1 cellular context compared by ENCODE assay signal in the genomic region with DNA sequence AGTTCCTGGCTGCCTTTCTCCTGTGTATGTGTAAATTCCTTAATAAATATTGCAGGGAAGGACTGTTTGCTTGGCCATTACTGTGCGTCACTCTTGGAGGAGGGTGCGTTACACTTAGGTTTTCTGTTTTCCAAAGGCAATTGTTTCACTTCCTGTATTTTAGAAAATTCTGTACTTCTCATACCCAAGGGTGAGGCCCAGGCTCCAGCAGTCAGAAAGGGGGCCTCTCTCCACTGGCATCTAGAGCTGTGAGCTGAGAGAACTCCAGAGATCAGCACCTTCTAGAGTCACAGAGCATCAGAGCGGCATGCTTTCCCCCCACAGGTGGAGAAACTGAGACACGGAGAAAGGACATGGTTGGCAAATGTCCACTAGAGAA.
TF ChIP-seq lines count a peak whose summit lies in the region.

No MANE protein-coding gene starts in this region.

TF ChIP-seq in WTC11, 78 proteins besides CTCF, POLR2A, EP300 and RAD21 (continued from another document):
- no peak for TF ChIP-seq ZNF232 (CRISPR knock-in tag; IDR thresholded peaks at IDR 0.05)
- no peak for TF ChIP-seq RORB (CRISPR knock-in tag; IDR thresholded peaks at IDR 0.05)
- TF ChIP-seq, protein P1, sequence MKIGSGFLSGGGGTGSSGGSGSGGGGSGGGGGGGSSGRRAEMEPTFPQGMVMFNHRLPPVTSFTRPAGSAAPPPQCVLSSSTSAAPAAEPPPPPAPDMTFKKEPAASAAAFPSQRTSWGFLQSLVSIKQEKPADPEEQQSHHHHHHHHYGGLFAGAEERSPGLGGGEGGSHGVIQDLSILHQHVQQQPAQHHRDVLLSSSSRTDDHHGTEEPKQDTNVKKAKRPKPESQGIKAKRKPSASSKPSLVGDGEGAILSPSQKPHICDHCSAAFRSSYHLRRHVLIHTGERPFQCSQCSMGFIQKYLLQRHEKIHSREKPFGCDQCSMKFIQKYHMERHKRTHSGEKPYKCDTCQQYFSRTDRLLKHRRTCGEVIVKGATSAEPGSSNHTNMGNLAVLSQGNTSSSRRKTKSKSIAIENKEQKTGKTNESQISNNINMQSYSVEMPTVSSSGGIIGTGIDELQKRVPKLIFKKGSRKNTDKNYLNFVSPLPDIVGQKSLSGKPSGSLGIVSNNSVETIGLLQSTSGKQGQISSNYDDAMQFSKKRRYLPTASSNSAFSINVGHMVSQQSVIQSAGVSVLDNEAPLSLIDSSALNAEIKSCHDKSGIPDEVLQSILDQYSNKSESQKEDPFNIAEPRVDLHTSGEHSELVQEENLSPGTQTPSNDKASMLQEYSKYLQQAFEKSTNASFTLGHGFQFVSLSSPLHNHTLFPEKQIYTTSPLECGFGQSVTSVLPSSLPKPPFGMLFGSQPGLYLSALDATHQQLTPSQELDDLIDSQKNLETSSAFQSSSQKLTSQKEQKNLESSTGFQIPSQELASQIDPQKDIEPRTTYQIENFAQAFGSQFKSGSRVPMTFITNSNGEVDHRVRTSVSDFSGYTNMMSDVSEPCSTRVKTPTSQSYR (CRISPR knock-in tag; IDR thresholded peaks at IDR 0.05) = no peak
- no peak for TF ChIP-seq IRF2 (CRISPR knock-in tag; IDR thresholded peaks at IDR 0.05; ENCODE audit: borderline replicate concordance, low read depth)
- TF ChIP-seq, protein P2, sequence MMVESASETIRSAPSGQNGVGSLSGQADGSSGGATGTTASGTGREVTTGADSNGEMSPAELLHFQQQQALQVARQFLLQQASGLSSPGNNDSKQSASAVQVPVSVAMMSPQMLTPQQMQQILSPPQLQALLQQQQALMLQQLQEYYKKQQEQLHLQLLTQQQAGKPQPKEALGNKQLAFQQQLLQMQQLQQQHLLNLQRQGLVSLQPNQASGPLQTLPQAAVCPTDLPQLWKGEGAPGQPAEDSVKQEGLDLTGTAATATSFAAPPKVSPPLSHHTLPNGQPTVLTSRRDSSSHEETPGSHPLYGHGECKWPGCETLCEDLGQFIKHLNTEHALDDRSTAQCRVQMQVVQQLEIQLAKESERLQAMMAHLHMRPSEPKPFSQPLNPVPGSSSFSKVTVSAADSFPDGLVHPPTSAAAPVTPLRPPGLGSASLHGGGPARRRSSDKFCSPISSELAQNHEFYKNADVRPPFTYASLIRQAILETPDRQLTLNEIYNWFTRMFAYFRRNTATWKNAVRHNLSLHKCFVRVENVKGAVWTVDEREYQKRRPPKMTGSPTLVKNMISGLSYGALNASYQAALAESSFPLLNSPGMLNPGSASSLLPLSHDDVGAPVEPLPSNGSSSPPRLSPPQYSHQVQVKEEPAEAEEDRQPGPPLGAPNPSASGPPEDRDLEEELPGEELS (CRISPR knock-in tag; IDR thresholded peaks at IDR 0.05) = no peak
- no peak for TF ChIP-seq NFYB (CRISPR knock-in tag; conservative IDR thresholded peaks at IDR 0.05; ENCODE audit: low read depth)
- no peak for TF ChIP-seq GRHL2 (CRISPR knock-in tag; IDR thresholded peaks at IDR 0.05; ENCODE audit: insufficient replicate concordance, severe bottlenecking)
- TF ChIP-seq, protein P3, sequence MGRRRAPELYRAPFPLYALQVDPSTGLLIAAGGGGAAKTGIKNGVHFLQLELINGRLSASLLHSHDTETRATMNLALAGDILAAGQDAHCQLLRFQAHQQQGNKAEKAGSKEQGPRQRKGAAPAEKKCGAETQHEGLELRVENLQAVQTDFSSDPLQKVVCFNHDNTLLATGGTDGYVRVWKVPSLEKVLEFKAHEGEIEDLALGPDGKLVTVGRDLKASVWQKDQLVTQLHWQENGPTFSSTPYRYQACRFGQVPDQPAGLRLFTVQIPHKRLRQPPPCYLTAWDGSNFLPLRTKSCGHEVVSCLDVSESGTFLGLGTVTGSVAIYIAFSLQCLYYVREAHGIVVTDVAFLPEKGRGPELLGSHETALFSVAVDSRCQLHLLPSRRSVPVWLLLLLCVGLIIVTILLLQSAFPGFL (CRISPR knock-in tag; IDR thresholded peaks at IDR 0.05; ENCODE audit: borderline replicate concordance) = no peak
